1 cellular context compared by ENCODE assay signal in the genomic region with DNA sequence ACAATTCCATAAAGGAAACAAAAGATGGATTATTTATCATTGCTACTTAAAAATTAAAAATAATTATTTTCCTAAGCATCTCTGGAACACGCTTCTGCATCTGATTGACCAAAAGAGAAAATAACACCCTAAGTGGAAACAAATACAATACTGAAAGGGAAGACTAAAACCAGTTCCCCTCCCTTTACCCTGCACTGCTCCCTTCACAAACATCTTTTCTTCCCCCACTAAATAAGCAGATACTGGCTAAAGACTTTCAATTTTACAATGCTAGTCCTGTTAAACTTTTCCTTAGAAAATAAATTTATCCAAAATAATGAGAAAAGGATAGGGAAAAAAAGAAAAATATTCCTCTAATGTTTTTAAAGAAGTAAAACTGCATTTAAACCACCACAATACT.
TF ChIP-seq lines count a peak whose summit lies in the region.

No MANE protein-coding gene starts in this region.

TF ChIP-seq in HEK293, 187 proteins besides CTCF, POLR2A, EP300 and RAD21 (continued from another document):
- TF ChIP-seq, protein P1, sequence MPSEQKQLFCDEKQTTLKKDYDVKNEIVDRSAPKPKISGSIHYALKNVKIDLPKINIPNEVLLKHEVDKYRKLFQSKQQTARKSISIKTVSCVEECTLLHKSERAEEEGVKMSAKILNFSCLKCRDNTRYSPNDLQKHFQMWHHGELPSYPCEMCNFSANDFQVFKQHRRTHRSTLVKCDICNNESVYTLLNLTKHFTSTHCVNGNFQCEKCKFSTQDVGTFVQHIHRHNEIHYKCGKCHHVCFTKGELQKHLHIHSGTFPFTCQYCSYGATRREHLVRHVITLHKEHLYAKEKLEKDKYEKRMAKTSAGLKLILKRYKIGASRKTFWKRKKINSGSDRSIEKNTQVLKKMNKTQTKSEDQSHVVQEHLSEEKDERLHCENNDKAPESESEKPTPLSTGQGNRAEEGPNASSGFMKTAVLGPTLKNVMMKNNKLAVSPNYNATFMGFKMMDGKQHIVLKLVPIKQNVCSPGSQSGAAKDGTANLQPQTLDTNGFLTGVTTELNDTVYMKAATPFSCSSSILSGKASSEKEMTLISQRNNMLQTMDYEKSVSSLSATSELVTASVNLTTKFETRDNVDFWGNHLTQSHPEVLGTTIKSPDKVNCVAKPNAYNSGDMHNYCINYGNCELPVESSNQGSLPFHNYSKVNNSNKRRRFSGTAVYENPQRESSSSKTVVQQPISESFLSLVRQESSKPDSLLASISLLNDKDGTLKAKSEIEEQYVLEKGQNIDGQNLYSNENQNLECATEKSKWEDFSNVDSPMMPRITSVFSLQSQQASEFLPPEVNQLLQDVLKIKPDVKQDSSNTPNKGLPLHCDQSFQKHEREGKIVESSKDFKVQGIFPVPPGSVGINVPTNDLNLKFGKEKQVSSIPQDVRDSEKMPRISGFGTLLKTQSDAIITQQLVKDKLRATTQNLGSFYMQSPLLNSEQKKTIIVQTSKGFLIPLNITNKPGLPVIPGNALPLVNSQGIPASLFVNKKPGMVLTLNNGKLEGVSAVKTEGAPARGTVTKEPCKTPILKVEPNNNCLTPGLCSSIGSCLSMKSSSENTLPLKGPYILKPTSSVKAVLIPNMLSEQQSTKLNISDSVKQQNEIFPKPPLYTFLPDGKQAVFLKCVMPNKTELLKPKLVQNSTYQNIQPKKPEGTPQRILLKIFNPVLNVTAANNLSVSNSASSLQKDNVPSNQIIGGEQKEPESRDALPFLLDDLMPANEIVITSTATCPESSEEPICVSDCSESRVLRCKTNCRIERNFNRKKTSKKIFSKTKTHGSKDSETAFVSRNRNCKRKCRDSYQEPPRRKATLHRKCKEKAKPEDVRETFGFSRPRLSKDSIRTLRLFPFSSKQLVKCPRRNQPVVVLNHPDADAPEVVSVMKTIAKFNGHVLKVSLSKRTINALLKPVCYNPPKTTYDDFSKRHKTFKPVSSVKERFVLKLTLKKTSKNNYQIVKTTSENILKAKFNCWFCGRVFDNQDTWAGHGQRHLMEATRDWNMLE (tag by site-specific recombination; conservative IDR thresholded peaks at IDR 0.05; ENCODE audit: low read depth) = no peak
- TF ChIP-seq, protein P2, sequence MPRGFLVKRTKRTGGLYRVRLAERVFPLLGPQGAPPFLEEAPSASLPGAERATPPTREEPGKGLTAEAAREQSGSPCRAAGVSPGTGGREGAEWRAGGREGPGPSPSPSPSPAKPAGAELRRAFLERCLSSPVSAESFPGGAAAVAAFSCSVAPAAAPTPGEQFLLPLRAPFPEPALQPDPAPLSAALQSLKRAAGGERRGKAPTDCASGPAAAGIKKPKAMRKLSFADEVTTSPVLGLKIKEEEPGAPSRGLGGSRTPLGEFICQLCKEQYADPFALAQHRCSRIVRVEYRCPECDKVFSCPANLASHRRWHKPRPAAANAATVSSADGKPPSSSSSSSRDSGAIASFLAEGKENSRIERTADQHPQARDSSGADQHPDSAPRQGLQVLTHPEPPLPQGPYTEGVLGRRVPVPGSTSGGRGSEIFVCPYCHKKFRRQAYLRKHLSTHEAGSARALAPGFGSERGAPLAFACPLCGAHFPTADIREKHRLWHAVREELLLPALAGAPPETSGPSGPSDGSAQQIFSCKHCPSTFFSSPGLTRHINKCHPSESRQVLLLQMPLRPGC (tag by site-specific recombination; IDR thresholded peaks at IDR 0.05) = no peak
- no peak for TF ChIP-seq ZNF26 (tag by site-specific recombination; IDR thresholded peaks at IDR 0.05)
